ENCODE assay signal across 10 cellular contexts in the genomic region with DNA sequence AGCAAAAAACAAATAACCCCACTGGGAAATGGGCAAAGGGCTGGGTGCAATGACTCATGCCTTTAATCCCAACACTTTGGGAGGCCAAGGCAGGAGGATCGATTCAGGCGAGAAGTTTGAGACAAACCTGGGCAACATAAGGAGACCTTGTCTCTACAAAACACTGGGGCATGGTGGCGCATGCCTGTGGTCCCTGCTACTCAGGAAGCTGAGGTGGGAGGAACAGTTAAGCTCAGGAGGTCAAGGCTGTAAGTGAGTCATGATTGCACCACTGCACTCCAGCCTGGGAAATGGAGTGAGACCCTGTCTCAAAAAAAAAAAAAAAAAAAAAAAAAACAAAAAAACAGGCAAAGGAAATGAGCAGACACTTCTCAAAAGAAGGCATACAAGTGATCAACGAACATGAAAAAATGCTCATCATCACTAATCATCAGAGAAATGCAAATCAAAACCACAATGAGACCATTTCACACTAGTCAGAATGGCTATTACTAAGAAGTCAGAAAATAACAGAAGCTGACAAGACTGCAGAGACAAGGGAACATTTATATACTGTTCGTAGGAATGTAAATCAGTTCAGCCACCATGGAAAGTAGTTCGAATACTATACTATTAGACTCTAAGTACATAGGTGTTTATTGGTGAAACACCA. TPM values are rescaled to one million over a fixed set of nuclear protein-coding genes. Genes with fewer than 3 reads are reported as not detected.
DNase-seq lines count a peak whose midpoint lies in the region; ATAC-seq, FAIRE-seq and TF ChIP-seq lines count a peak whose summit lies in the region.
"Had no signal": no experiment of that assay in that cellular context is flagged by ENCODE, and none has a peak within 500 bp of the region (broad histone marks: within the 10 kb centered on the region; RNA-seq: fewer than 3 reads in every experiment).

No MANE protein-coding gene starts in this region.

- no peak for DNase-seq in GM12891 (ENCODE audit: insufficient read length, low spot score)
- peak; percentile 79 for DNase-seq in brain microvascular endothelial cell
- DNase-seq in caudate nucleus (lab: John Stamatoyannopoulos, UW), result no peak
- DNase-seq in lower lobe of right lung, result no peak
- DNase-seq in neural progenitor cell (ENCODE audit: low spot score), result no peak
- DNase-seq in T1000 (lab: John Stamatoyannopoulos, UW), result no peak
- DNase-seq: activated naive CD8-positive, alpha-beta T cell treated with anti-CD3 and anti-CD28 coated beads, Interleukin-2, amount 10 ng/mL, durations not matched to agents 7 days and 5 days had no signal

- H3K27ac ChIP-seq in brain microvascular endothelial cell, result no peak overlapping the region
- H3K27ac ChIP-seq in caudate nucleus (ENCODE audit: low read depth, low read length), result no peak overlapping the region
- H3K27ac ChIP-seq in lower lobe of right lung, result no peak overlapping the region
- no peak overlapping the region for H3K27ac ChIP-seq in neural progenitor cell
- H3K27ac ChIP-seq: skin epidermis had no signal

- TF ChIP-seq CTCF in brain microvascular endothelial cell (IDR thresholded peaks at IDR 0.05; ENCODE audit: low read depth, low read length, missing control alignments), result no peak
- TF ChIP-seq CTCF in lower lobe of right lung (IDR thresholded peaks at IDR 0.05), result no peak
- no peak for TF ChIP-seq CTCF in neural progenitor cell (IDR thresholded peaks at IDR 0.05)

- no peak overlapping the region for H3K4me3 Mint-ChIP-seq in neural progenitor cell
- H3K4me3 Mint-ChIP-seq: activated naive CD8-positive, alpha-beta T cell treated with anti-CD3 and anti-CD28 coated beads, Interleukin-2, amount 10 ng/mL, durations not matched to agents 7 days and 5 days had no signal

- H2AFZ ChIP-seq in neural progenitor cell (replicated peaks), result no peak overlapping the region

- no peaks in the 10 kb centered on the region for H4K20me1 ChIP-seq in neural progenitor cell (ENCODE audit: low read depth)

- FAIRE-seq in GM12891 (lab: Jason Lieb, UNC), result peak; percentile 33

- no peak overlapping the region for H3K4me3 ChIP-seq in brain microvascular endothelial cell (ENCODE audit: low read depth, low read length)
- H3K4me3 ChIP-seq in lower lobe of right lung, result no peak overlapping the region
- H3K4me3 ChIP-seq in neural progenitor cell, result no peak overlapping the region
- H3K4me3 ChIP-seq: skin epidermis had no signal

- no peaks in the 10 kb centered on the region for H3F3A ChIP-seq in neural progenitor cell (ENCODE audit: low read depth)

- intact Hi-C loops in lower lobe of right lung (cut with DNase I), result no loop called here

- H3K9me3 ChIP-seq in lower lobe of right lung (no peaks in the 10 kb centered on the region), neural progenitor cell (ENCODE audit: low read depth) (no peaks in the 10 kb centered on the region)

- ATAC-seq in GM21526 (IDR thresholded peaks at IDR 0.05; ENCODE audit: low FRiP score, unreplicated experiment) (peak; percentile 81), HG03460 (IDR thresholded peaks at IDR 0.05; ENCODE audit: unreplicated experiment) (peak; percentile 74), lower lobe of right lung (no peak)

- no peak overlapping the region for H3K9ac ChIP-seq in neural progenitor cell

- no peaks in the 10 kb centered on the region for H3K27me3 ChIP-seq in brain microvascular endothelial cell (replicated peaks)
- no peaks in the 10 kb centered on the region for H3K27me3 ChIP-seq in lower lobe of right lung (ENCODE audit: low read depth)
- no peaks in the 10 kb centered on the region for H3K27me3 ChIP-seq in neural progenitor cell

- no peaks in the 10 kb centered on the region for H3K79me2 ChIP-seq in neural progenitor cell (ENCODE audit: low read depth)

- H3K27me3 Mint-ChIP-seq in neural progenitor cell (ENCODE audit: insufficient read depth, low read depth), result no peaks in the 10 kb centered on the region

- H3K4me1 Mint-ChIP-seq in neural progenitor cell, result peaks cover 6% of the 10 kb centered on the region

- H3K4me1 ChIP-seq in lower lobe of right lung, result no peaks in the 10 kb centered on the region
- no peaks in the 10 kb centered on the region for H3K4me1 ChIP-seq in neural progenitor cell

- in situ Hi-C loops in brain microvascular endothelial cell (cut with HindIII; ENCODE audit: low pct_ligation_motif_present, low sequenced_read_pairs), result no loop called here

- no peak for TF ChIP-seq POLR2A in GM12891 (IDR thresholded peaks at IDR 0.05; ENCODE audit: low read depth, low read length)

- no peaks in the 10 kb centered on the region for H3K9me3 Mint-ChIP-seq in neural progenitor cell
- H3K9me3 Mint-ChIP-seq: activated naive CD8-positive, alpha-beta T cell treated with anti-CD3 and anti-CD28 coated beads, Interleukin-2, amount 10 ng/mL, durations not matched to agents 7 days and 5 days had no signal

- no peak overlapping the region for H3K27ac Mint-ChIP-seq in neural progenitor cell
- H3K27ac Mint-ChIP-seq: activated naive CD8-positive, alpha-beta T cell treated with anti-CD3 and anti-CD28 coated beads, Interleukin-2, amount 10 ng/mL, durations not matched to agents 7 days and 5 days had no signal

- no peaks in the 10 kb centered on the region for H3K36me3 Mint-ChIP-seq in neural progenitor cell
- H3K36me3 Mint-ChIP-seq: activated naive CD8-positive, alpha-beta T cell treated with anti-CD3 and anti-CD28 coated beads, Interleukin-2, amount 10 ng/mL, durations not matched to agents 7 days and 5 days had no signal

- no peaks in the 10 kb centered on the region for H3K36me3 ChIP-seq in brain microvascular endothelial cell (replicated peaks)
- H3K36me3 ChIP-seq in lower lobe of right lung, result no peaks in the 10 kb centered on the region
- no peaks in the 10 kb centered on the region for H3K36me3 ChIP-seq in neural progenitor cell

- H3K4me2 ChIP-seq in neural progenitor cell, result no peak overlapping the region

TF ChIP-seq in GM12891, 5 proteins besides CTCF, POLR2A, EP300 and RAD21:
- TF ChIP-seq POLR2AphosphoS5 (IDR thresholded peaks at IDR 0.05; ENCODE audit: low read depth, low read length), result no peak
- no peak for TF ChIP-seq SPI1 (IDR thresholded peaks at IDR 0.05; ENCODE audit: low read depth, low read length)
- no peak for TF ChIP-seq TAF1 (IDR thresholded peaks at IDR 0.05; ENCODE audit: low read depth, low read length)
- TF ChIP-seq PAX5 (IDR thresholded peaks at IDR 0.05; ENCODE audit: insufficient read depth, low read length, severe bottlenecking), result no peak
- no peak for TF ChIP-seq POU2F2 (IDR thresholded peaks at IDR 0.05; ENCODE audit: low read depth, low read length)
TF ChIP-seq in GM12891: peak in this region for 0.

RNA-seq across cellular contexts. Expression of gene SMCO4, which starts 48.2 kb away (rescaled TPM):
- 38.2 TPM for polyA plus RNA-seq in GM12891 (2012; ENCODE audit: low read depth, missing spikeins)
- total RNA-seq in lower lobe of right lung, result 73.5 TPM
- 27.8 and 35.1 TPM in 2 replicates for total RNA-seq in neural progenitor cell (ENCODE audit: low replicate concordance)

Comparison
In these comparisons a context has a peak if more than half of its experiments do, and no peak if none do; other contexts are left out.
1. ATAC-seq: peak in GM21526 (single experiment) and HG03460 (single experiment); none in lower lobe of right lung (0 of 2).